8 cellular contexts compared by ENCODE assay signal in the genomic region with DNA sequence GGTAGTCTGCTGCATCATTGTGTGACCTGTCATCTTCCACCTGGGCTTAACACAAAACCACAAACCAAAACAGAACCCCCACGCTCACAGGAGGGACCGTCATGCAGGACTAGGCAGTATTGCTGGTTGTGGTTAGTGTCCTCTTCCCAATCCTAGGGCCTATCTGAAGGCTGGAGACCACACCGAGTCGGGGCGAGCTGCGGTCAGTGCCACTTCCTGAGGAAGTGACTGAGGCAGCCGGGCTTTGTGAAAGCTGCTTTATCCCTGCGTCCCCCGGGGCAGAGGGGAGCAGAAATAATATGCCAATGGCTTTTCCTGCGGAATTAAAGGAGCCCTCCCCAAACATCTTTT. TPM values are rescaled to one million over a fixed set of nuclear protein-coding genes. Genes with fewer than 3 reads are reported as not detected.
DNase-seq lines count a peak whose midpoint lies in the region; ATAC-seq and TF ChIP-seq lines count a peak whose summit lies in the region.

No MANE protein-coding gene starts in this region.

- H3K9me3 ChIP-seq in Peyer's patch, result no peaks in the 10 kb centered on the region

- H3K36me3 Mint-ChIP-seq in endothelial cell (ENCODE audit: low read depth, unreplicated experiment), result peaks cover 18% of the 10 kb centered on the region
- H3K36me3 Mint-ChIP-seq in natural killer cell treated with Interleukin-12 subunit alpha and Interleukin-12 subunit beta and Interleukin-15 and Interleukin-18, amount 100 ng/mL, for 72 hours, result no peaks in the 10 kb centered on the region

- TF ChIP-seq POLR2A in Peyer's patch (IDR thresholded peaks at IDR 0.05), result no peak

- peak overlapping the region; percentile 21 to 55 (median 49) for H3K27ac ChIP-seq in Peyer's patch

- DNase-seq in GF-D8 (lab: John Stamatoyannopoulos, UW) (peak; percentile 92), Peyer's patch (peak in 2 of 3 donors; percentile 73 to 83), endothelial cell (ENCODE audit: low spot score) (peak; percentile 62), NCI-H345 treated with DMSO at 0.1 percent for 48 hours (lab: John Stamatoyannopoulos, UW; ENCODE audit: unreplicated experiment) (no peak), GM19240 (ENCODE audit: insufficient read length, low spot score) (no peak), NCI-H524 treated with DMSO at 0.1 percent for 48 hours (lab: John Stamatoyannopoulos, UW) (no peak)
- DNase-seq in natural killer cell treated with Interleukin-12 subunit alpha and Interleukin-12 subunit beta and Interleukin-15 and Interleukin-18, amount 100 ng/mL, for 72 hours (ENCODE audit: low spot score), result no peak

- no peak overlapping the region for H3K4me3 ChIP-seq in Peyer's patch

- H3K36me3 ChIP-seq in Peyer's patch, result no peaks in the 10 kb centered on the region

- peak overlapping the region; percentile 95 for H3K27ac Mint-ChIP-seq in endothelial cell (ENCODE audit: unreplicated experiment)
- H3K27ac Mint-ChIP-seq in natural killer cell treated with Interleukin-12 subunit alpha and Interleukin-12 subunit beta and Interleukin-15 and Interleukin-18, amount 100 ng/mL, for 72 hours, result peak overlapping the region; percentile 53 to 70

- peak; percentile 86 for ATAC-seq in HG02623 (IDR thresholded peaks at IDR 0.05; ENCODE audit: unreplicated experiment)
- peak; percentile 82 to 90 for ATAC-seq in natural killer cell treated with Interleukin-12 subunit alpha and Interleukin-12 subunit beta and Interleukin-15 and Interleukin-18, amount 100 ng/mL, for 72 hours

- TF ChIP-seq CTCF in Peyer's patch (IDR thresholded peaks at IDR 0.05) (no peak), endothelial cell (IDR thresholded peaks at IDR 0.05; ENCODE audit: unreplicated experiment) (no peak)

- peak overlapping the region; percentile 60 for H3K4me3 Mint-ChIP-seq in endothelial cell (ENCODE audit: unreplicated experiment)
- H3K4me3 Mint-ChIP-seq in natural killer cell treated with Interleukin-12 subunit alpha and Interleukin-12 subunit beta and Interleukin-15 and Interleukin-18, amount 100 ng/mL, for 72 hours, result peak overlapping the region; percentile 44

- H3K4me1 Mint-ChIP-seq in endothelial cell (ENCODE audit: unreplicated experiment), result peaks cover 30% of the 10 kb centered on the region
- H3K4me1 Mint-ChIP-seq in natural killer cell treated with Interleukin-12 subunit alpha and Interleukin-12 subunit beta and Interleukin-15 and Interleukin-18, amount 100 ng/mL, for 72 hours (ENCODE audit: low read depth in 2 of 2), result peaks cover 13% of the 10 kb centered on the region in 2 donors

- peaks cover 0 to 4% (median 0%) of the 10 kb centered on the region in 4 donors for H3K4me1 ChIP-seq in Peyer's patch

- no peaks in the 10 kb centered on the region for H3K9me3 Mint-ChIP-seq in endothelial cell (ENCODE audit: unreplicated experiment)
- H3K9me3 Mint-ChIP-seq in natural killer cell treated with Interleukin-12 subunit alpha and Interleukin-12 subunit beta and Interleukin-15 and Interleukin-18, amount 100 ng/mL, for 72 hours, result no peaks in the 10 kb centered on the region

- no peaks in the 10 kb centered on the region for H3K27me3 ChIP-seq in Peyer's patch

- H3K27me3 Mint-ChIP-seq in endothelial cell (ENCODE audit: unreplicated experiment), result no peaks in the 10 kb centered on the region
- H3K27me3 Mint-ChIP-seq in natural killer cell treated with Interleukin-12 subunit alpha and Interleukin-12 subunit beta and Interleukin-15 and Interleukin-18, amount 100 ng/mL, for 72 hours, result peaks cover 0 to 3% of the 10 kb centered on the region in 2 donors

RNA-seq across cellular contexts. Expression of a gene that starts 22.9 kb away (rescaled TPM):
- 100 to 1,000 TPM in 1 of 4 donors, 10 to 100 TPM in 2, 1 to 10 TPM in 1; 3.9 to 188 (median 12.7) TPM for total RNA-seq in Peyer's patch
- total RNA-seq in endothelial cell (ENCODE audit: unreplicated experiment), result 178 TPM
- total RNA-seq in natural killer cell treated with Interleukin-12 subunit alpha and Interleukin-12 subunit beta and Interleukin-15 and Interleukin-18, amount 100 ng/mL, for 72 hours, result 10 to 100 TPM in 1 of 2 donors, 1 to 10 TPM in 1; 3.3 to 19.3 TPM

Comparison
In these comparisons a context has a peak if more than half of its experiments do, and no peak if none do; other contexts are left out.
1. DNase-seq: peak in GF-D8 (single experiment), Peyer's patch (2 of 3) and endothelial cell (single experiment); none in natural killer cell treated with Interleukin-12 subunit alpha and Interleukin-12 subunit beta and Interleukin-15 and Interleukin-18, amount 100 ng/mL, for 72 hours (single experiment), NCI-H345 treated with DMSO at 0.1 percent for 48 hours (single experiment), GM19240 (single experiment) and NCI-H524 treated with DMSO at 0.1 percent for 48 hours (single experiment).